10 cellular contexts compared by ENCODE assay signal in the genomic region with DNA sequence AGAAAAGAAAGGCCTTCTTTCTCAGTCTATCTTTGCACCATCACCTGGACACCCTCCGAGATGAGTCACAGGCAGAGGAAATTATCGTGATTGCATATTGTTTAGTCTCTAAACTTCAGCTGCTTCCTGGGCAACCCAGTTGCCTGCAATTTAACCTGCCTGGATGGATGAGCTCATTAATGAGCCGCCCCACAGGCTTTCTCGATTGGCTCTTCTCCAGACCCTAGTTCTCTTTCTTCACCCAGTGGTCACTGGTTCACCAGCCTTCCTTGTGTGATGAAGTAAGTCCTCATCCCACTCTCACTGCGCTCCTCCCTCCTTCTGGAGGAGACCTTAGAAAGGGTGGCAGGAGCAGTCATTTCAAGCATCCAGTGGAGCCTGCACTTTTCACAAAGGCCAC.
DNase-seq lines count a peak whose midpoint lies in the region; ATAC-seq and TF ChIP-seq lines count a peak whose summit lies in the region.
"Had no signal": no experiment of that assay in that cellular context is flagged by ENCODE, and none has a peak within 500 bp of the region (broad histone marks: within the 10 kb centered on the region; RNA-seq: fewer than 3 reads in every experiment).

No MANE protein-coding gene starts in this region.

- TF ChIP-seq CTCF in fibroblast of the aortic adventitia (IDR thresholded peaks at IDR 0.05; ENCODE audit: insufficient read depth, low read length) (no peak), type B pancreatic cell (conservative IDR thresholded peaks at IDR 0.05) (no peak)

- H3K27ac Mint-ChIP-seq in type B pancreatic cell = peak overlapping the region; percentile 55
- H3K27ac Mint-ChIP-seq: activated B cell treated with CpG ODN at 0.5 μM for 24 hours, B cell had no signal

- ATAC-seq in HG03469 (IDR thresholded peaks at IDR 0.05; ENCODE audit: unreplicated experiment) = no peak
- no peak for ATAC-seq in stimulated activated naive CD8-positive, alpha-beta T cell treated with anti-CD3 and anti-CD28 coated beads, Interleukin-15, Interleukin-2, amounts not matched to agents 100 U/mL and 50 U/mL, for 24 hours

- no peak for TF ChIP-seq POLR2A in erythroblast (IDR thresholded peaks at IDR 0.05; ENCODE audit: low read length)

- DNase-seq in NCI-H2196 (lab: John Stamatoyannopoulos, UW; ENCODE audit: unreplicated experiment) (peak; percentile 52), NCI-H2196 treated with DMSO at 0.1 percent for 48 hours (lab: John Stamatoyannopoulos, UW; ENCODE audit: unreplicated experiment) (no peak), SHP77 (lab: John Stamatoyannopoulos, UW) (peak; percentile 38 to 48), fibroblast of the aortic adventitia (ENCODE audit: low read depth) (peak; percentile 54), type B pancreatic cell (ENCODE audit: extremely low spot score, unreplicated experiment) (no peak), erythroblast (lab: John Stamatoyannopoulos, UW) (no peak)
- no peak for DNase-seq in stimulated activated naive CD8-positive, alpha-beta T cell treated with anti-CD3 and anti-CD28 coated beads, Interleukin-15, Interleukin-2, amounts not matched to agents 100 U/mL and 50 U/mL, for 24 hours
- DNase-seq: activated B cell treated with CpG ODN at 0.5 μM for 24 hours had no signal

- no peak overlapping the region for H3K4me3 Mint-ChIP-seq in type B pancreatic cell
- H3K4me3 Mint-ChIP-seq: activated B cell treated with CpG ODN at 0.5 μM for 24 hours, B cell had no signal

- H3K4me1 Mint-ChIP-seq in type B pancreatic cell (ENCODE audit: unreplicated experiment) = peaks cover 33% of the 10 kb centered on the region
- H3K4me1 Mint-ChIP-seq: activated B cell treated with CpG ODN at 0.5 μM for 24 hours, B cell had no signal

- H3K9me3 Mint-ChIP-seq in type B pancreatic cell = peaks cover 5% of the 10 kb centered on the region

- H3K36me3 Mint-ChIP-seq in type B pancreatic cell = peaks cover 11% of the 10 kb centered on the region

- peaks cover 25% of the 10 kb centered on the region for H3K27me3 Mint-ChIP-seq in type B pancreatic cell

- no peak overlapping the region for H3K4me3 ChIP-seq in fibroblast of the aortic adventitia (ENCODE audit: low read depth, low read length)

Comparison
In these comparisons a context has a peak if more than half of its experiments do, and no peak if none do; other contexts are left out.
1. DNase-seq: peak in NCI-H2196 (single experiment), SHP77 (2 of 2) and fibroblast of the aortic adventitia (single experiment); none in NCI-H2196 treated with DMSO at 0.1 percent for 48 hours (single experiment), type B pancreatic cell (single experiment), erythroblast (0 of 2) and stimulated activated naive CD8-positive, alpha-beta T cell treated with anti-CD3 and anti-CD28 coated beads, Interleukin-15, Interleukin-2, amounts not matched to agents 100 U/mL and 50 U/mL, for 24 hours (single experiment).